ENCODE assay signal across 18 cellular contexts in the genomic region with DNA sequence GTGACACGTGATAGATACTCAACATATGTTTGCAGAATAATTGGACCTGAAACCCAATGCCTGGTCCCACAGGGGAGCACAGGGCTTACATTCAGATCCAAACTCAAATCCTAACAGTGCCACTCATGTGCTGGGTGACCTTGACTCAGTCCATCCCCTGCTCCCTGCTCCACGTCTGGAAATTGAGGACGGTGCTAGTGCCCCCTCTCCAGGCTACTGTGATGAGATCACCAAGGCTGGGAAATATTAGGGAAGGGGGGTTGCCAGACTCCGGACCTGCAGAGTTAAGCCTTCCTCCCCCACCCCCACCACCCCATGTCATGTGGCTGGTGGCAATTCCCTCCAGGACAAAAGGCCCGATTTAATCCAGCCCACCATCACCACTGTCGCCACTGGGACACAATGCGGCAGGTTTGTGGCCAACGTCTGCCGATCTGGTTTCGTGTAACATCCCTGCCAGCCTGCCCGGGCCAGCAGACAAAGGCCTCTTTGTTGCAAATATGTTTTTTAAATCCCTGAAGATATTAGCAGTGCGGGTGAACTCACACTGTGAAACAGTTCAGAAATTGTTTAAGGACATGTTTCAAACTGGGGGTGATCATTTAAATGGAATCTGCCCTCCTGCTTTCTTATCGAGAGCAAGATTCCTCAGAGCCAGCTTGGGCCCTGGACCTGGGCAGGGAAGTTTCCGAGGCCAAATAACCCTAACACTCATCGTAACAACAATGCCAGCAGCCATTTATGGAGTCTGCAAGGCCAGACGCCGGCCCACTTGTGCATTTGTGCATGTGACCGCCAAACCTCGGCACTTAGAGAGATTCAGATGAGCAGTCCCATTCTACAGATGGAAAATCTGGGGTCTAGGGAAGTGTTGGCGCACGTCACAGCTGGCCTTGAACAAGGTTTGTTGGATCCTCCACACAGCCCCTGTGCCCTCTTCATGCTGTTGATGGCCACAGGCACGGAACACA. TPM values are rescaled to one million over a fixed set of nuclear protein-coding genes. Genes with fewer than 3 reads are reported as not detected.
DNase-seq lines count a peak whose midpoint lies in the region; ATAC-seq, FAIRE-seq and TF ChIP-seq lines count a peak whose summit lies in the region.
"Had no signal": no experiment of that assay in that cellular context is flagged by ENCODE, and none has a peak within 500 bp of the region (broad histone marks: within the 10 kb centered on the region; RNA-seq: fewer than 3 reads in every experiment).

No MANE protein-coding gene starts in this region.

- peaks cover 0 to 7% (median 0%) of the 10 kb centered on the region in 3 donors for H3K36me3 Mint-ChIP-seq in naive thymus-derived CD8-positive, alpha-beta T cell

- DNase-seq in H7 (peak; percentile 49), SK-MEL-5 (ENCODE audit: low read depth, low spot score) (peak; percentile 82), globus pallidus (ENCODE audit: low spot score) (peak; percentile 20), pancreas (peak in 2 of 6 donors; percentile 30 to 33), HT-29 (ENCODE audit: low spot score) (no peak)
- DNase-seq in effector memory CD4-positive, alpha-beta T cell, result no peak
- no peak for DNase-seq in naive thymus-derived CD8-positive, alpha-beta T cell
- DNase-seq: activated CD4-positive, CD25-positive, alpha-beta regulatory T cell treated with anti-CD3 and anti-CD28 coated beads, Interleukin-2, amount 50 U/mL, for 72 hours; GF-D8; NCI-H1105 treated with DMSO at 0.1 percent for 48 hours; NCI-H2227 treated with DMSO at 0.1 percent for 48 hours; ovary; SHP77 treated with DMSO at 0.1 percent for 48 hours; spleen had no signal

- POLR2A ChIA-PET in naive thymus-derived CD8-positive, alpha-beta T cell (lab: Charles Lee), result no interaction called here

- peaks cover 0 to 10% (median 5%) of the 10 kb centered on the region in 5 donors for H3K27me3 Mint-ChIP-seq in naive thymus-derived CD8-positive, alpha-beta T cell

- no peaks in the 10 kb centered on the region for H3K36me3 ChIP-seq in H7 (replicated peaks; ENCODE audit: control insufficient read depth, insufficient read depth, low read length)
- no peaks in the 10 kb centered on the region for H3K36me3 ChIP-seq in pancreas
- no peaks in the 10 kb centered on the region for H3K36me3 ChIP-seq in effector memory CD4-positive, alpha-beta T cell (ENCODE audit: control insufficient read depth, insufficient read depth, low read length)
- H3K36me3 ChIP-seq: ovary, spleen, suprapubic skin had no signal

- 52 to 54% methylated on average over 22 of the region's 22 CpGs for WGBS in pancreas, 2 donors

- FAIRE-seq in pancreas (lab: Jason Lieb, UNC), result no peak

- H3K4me3 Mint-ChIP-seq in naive thymus-derived CD8-positive, alpha-beta T cell, result no peak overlapping the region
- H3K4me3 Mint-ChIP-seq: activated T-helper 17 cell treated with anti-CD3 and anti-CD28 coated beads, Interleukin-2, amount 50 U/mL, for 72 hours; B cell had no signal

- no peaks in the 10 kb centered on the region for H3K9me3 ChIP-seq in pancreas
- no peaks in the 10 kb centered on the region for H3K9me3 ChIP-seq in effector memory CD4-positive, alpha-beta T cell (ENCODE audit: control insufficient read depth, low read length)
- H3K9me3 ChIP-seq: ovary, suprapubic skin had no signal

- no peaks in the 10 kb centered on the region for H3K4me1 ChIP-seq in pancreas
- no peaks in the 10 kb centered on the region for H3K4me1 ChIP-seq in effector memory CD4-positive, alpha-beta T cell (ENCODE audit: control insufficient read depth, insufficient read depth, low read length, poor library complexity, severe bottlenecking)
- H3K4me1 ChIP-seq: spleen, suprapubic skin had no signal

- H3K4me1 Mint-ChIP-seq in naive thymus-derived CD8-positive, alpha-beta T cell, result no peaks in the 10 kb centered on the region
- H3K4me1 Mint-ChIP-seq: activated T-helper 17 cell treated with anti-CD3 and anti-CD28 coated beads, Interleukin-2, amount 50 U/mL, for 72 hours; B cell had no signal

- intact Hi-C loops in pancreas (cut with DNase I), result no loop called here

- no peak overlapping the region for H3K27ac Mint-ChIP-seq in naive thymus-derived CD8-positive, alpha-beta T cell
- H3K27ac Mint-ChIP-seq: activated T-helper 17 cell treated with anti-CD3 and anti-CD28 coated beads, Interleukin-2, amount 50 U/mL, for 72 hours; B cell had no signal

- in situ Hi-C loops in SK-MEL-5 (cut with HindIII; ENCODE audit: low pct_unique_long_range_greater_than_20kb, low sequenced_read_pairs), result no loop called here

- H3K27ac ChIP-seq in pancreas, result peak overlapping the region; percentile 13 to 74 (median 44)
- H3K27ac ChIP-seq in effector memory CD4-positive, alpha-beta T cell (ENCODE audit: insufficient read depth, low read length, poor library complexity, severe bottlenecking), result no peak overlapping the region
- H3K27ac ChIP-seq: KMS-11, ovary, spleen, suprapubic skin had no signal

- ATAC-seq in pancreas, result peak in 3 of 4 donors; percentile 66 to 83 (median 82)
- ATAC-seq in naive thymus-derived CD8-positive, alpha-beta T cell, result no peak
- ATAC-seq: activated T-helper 17 cell treated with anti-CD3 and anti-CD28 coated beads, Interleukin-2, amount 50 U/mL, for 72 hours had no signal

- H3K4me3 ChIP-seq in H7 (ENCODE audit: insufficient read depth, low read depth, low read length), result no peak overlapping the region
- no peak overlapping the region for H3K4me3 ChIP-seq in pancreas
- no peak overlapping the region for H3K4me3 ChIP-seq in effector memory CD4-positive, alpha-beta T cell (ENCODE audit: insufficient read depth, low read depth, low read length, poor library complexity, severe bottlenecking)
- H3K4me3 ChIP-seq: ovary, spleen, suprapubic skin had no signal

- TF ChIP-seq CTCF in pancreas (IDR thresholded peaks at IDR 0.05), result no peak

- H3K27me3 ChIP-seq in H7 (ENCODE audit: control insufficient read depth, insufficient read depth, low read length) (no peaks in the 10 kb centered on the region), pancreas (no peaks in the 10 kb centered on the region)
- H3K27me3 ChIP-seq in effector memory CD4-positive, alpha-beta T cell (replicated peaks; ENCODE audit: control insufficient read depth, insufficient read depth, low read length, poor library complexity, severe bottlenecking), result no peaks in the 10 kb centered on the region
- H3K27me3 ChIP-seq: ovary, spleen, suprapubic skin had no signal

- peaks cover 0 to 3% (median 0%) of the 10 kb centered on the region in 9 donors for H3K9me3 Mint-ChIP-seq in naive thymus-derived CD8-positive, alpha-beta T cell
- H3K9me3 Mint-ChIP-seq: activated T-helper 17 cell treated with anti-CD3 and anti-CD28 coated beads, Interleukin-2, amount 50 U/mL, for 72 hours had no signal

RNA-seq across cellular contexts. Expression of a gene that starts 19.6 kb away (rescaled TPM):
- 22.1 and 26.4 TPM in 2 replicates for total RNA-seq in H7 (2014; rRNA removed; shearing (Covaris generic))
- total RNA-seq in SK-MEL-5 (2014; rRNA removed; shearing (Covaris generic)), result 0.16 and 0.24 TPM in 2 replicates
- polyA plus RNA-seq in SK-MEL-5 (2015; cell fraction: cytosol; rRNA removed), result 0.75 and 0.85 TPM in 2 replicates
- polyA plus RNA-seq in SK-MEL-5 (2015; cell fraction: nucleus; rRNA removed), result 0.43 and 0.58 TPM in 2 replicates
- total RNA-seq in pancreas, result 1 to 10 TPM in 3 of 6 donors, under 1 TPM in 3; 0.54 to 2.6 (median 0.85) TPM
- polyA plus RNA-seq in pancreas, result 1 to 10 TPM in 1 of 2 donors, under 1 TPM in 1; 0.72 to 1.2 TPM
- total RNA-seq in naive thymus-derived CD8-positive, alpha-beta T cell, result under 1 TPM; 0.22 to 0.39 TPM
- polyA plus RNA-seq in naive thymus-derived CD8-positive, alpha-beta T cell, result under 1 TPM in 1 of 3 donors, not detected in 2; 0.10 TPM
- not detected in 2 replicates for total RNA-seq in HT-29 (2014; rRNA removed; shearing (Covaris generic))

Comparison
In these comparisons a context has a peak if more than half of its experiments do, and no peak if none do; other contexts are left out.
1. DNase-seq: peak in H7 (single experiment), SK-MEL-5 (single experiment) and globus pallidus (single experiment); none in effector memory CD4-positive, alpha-beta T cell (0 of 3), naive thymus-derived CD8-positive, alpha-beta T cell (0 of 10) and HT-29 (single experiment).
2. ATAC-seq: peak in pancreas (3 of 4); none in naive thymus-derived CD8-positive, alpha-beta T cell (0 of 2).